ENCODE assay signal across 15 cellular contexts in the genomic region with DNA sequence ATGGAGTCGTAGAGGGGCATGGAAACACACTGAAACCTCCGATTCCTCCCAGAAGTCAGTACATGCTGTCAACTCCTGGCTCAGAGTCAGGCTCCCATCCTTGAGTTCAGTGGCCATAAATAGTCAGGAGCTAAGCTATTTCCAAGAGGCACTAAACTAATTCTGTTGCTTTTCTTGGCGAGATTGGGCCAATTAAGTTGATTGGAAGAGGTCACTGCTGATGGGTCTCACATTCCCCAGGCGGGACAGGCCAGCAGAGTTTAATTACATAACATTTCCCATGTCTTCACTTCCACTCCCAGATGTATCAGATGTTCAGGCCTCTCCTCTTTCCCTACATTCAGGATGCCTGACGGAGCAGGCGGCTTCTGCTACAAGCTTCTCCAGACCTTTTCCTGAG. TPM values are rescaled to one million over a fixed set of nuclear protein-coding genes. Genes with fewer than 3 reads are reported as not detected.
"Had no signal": no experiment of that assay in that cellular context is flagged by ENCODE, and none has a peak within 500 bp of the region (broad histone marks: within the 10 kb centered on the region; RNA-seq: fewer than 3 reads in every experiment).

No MANE protein-coding gene starts in this region.

- H3K4me3 ChIP-seq: dorsolateral prefrontal cortex, esophagus squamous epithelium, smooth muscle cell had no signal

- ATAC-seq: naive thymus-derived CD8-positive, alpha-beta T cell had no signal

- H3K9me3 ChIP-seq: esophagus squamous epithelium, neutrophil had no signal

- H3K4me2 ChIP-seq: smooth muscle cell had no signal

- H3K36me3 ChIP-seq: brain microvascular endothelial cell, esophagus squamous epithelium, neutrophil had no signal

- DNase-seq: activated CD4-positive, alpha-beta T cell treated with anti-CD3 and anti-CD28 coated beads for 1 hour; activated CD4-positive, alpha-beta T cell treated with anti-CD3 and anti-CD28 coated beads, Interleukin-2, amount 50 U/mL, for 4 hours; activated naive CD4-positive, alpha-beta T cell; activated naive CD8-positive, alpha-beta T cell treated with anti-CD3 and anti-CD28 coated beads, Interleukin-2, amount 10 ng/mL, durations not matched to agents 7 days and 5 days; activated T-cell treated with anti-CD3 and anti-CD28 coated beads for 4 hours; brain microvascular endothelial cell; dorsolateral prefrontal cortex; esophagus squamous epithelium; immature natural killer cell; naive thymus-derived CD8-positive, alpha-beta T cell; posterior cingulate gyrus had no signal

- H3K27ac ChIP-seq: brain microvascular endothelial cell, dorsolateral prefrontal cortex, neutrophil, VCaP had no signal

RNA-seq across cellular contexts. Expression of gene NTF3, which starts 5.2 kb away (rescaled TPM):
- total RNA-seq: activated naive CD8-positive, alpha-beta T cell treated with anti-CD3 and anti-CD28 coated beads, Interleukin-2, amount 10 ng/mL, durations not matched to agents 7 days and 5 days; naive thymus-derived CD8-positive, alpha-beta T cell; T-helper 1 cell treated with Interleukin-12 subunit alpha and Interleukin-12 subunit beta and Interleukin-4 antibody, amounts not matched to agents 30 ng/mL and 1 ng/mL, for 36 hours had no signal
- polyA plus RNA-seq: immature natural killer cell; naive thymus-derived CD8-positive, alpha-beta T cell had no signal
